In genomic region chr7:130918129-130919052, GRCh38 we compare ENCODE assay signal across 11 cellular contexts.
DNase-seq lines count a peak whose midpoint lies in the region; ATAC-seq and TF ChIP-seq lines count a peak whose summit lies in the region.
"Had no signal": no experiment of that assay in that cellular context is flagged by ENCODE, and none has a peak within 500 bp of the region (broad histone marks: within the 10 kb centered on the region; RNA-seq: fewer than 3 reads in every experiment).

No MANE protein-coding gene starts in this region.

- H3K9ac ChIP-seq in colonic mucosa (ENCODE audit: low read depth in 2 of 2, low read length in 2 of 2) = peak overlapping the region in 1 of 2 donors; percentile 83

- H3K36me3 Mint-ChIP-seq in Calu3 (ENCODE audit: insufficient read depth, unreplicated experiment) = peaks cover 89% of the 10 kb centered on the region

- H3K4me1 Mint-ChIP-seq in Calu3 (ENCODE audit: low read depth, unreplicated experiment) = peaks cover 78% of the 10 kb centered on the region

- CTCF ChIA-PET in Calu3 (lab: Charles Lee) = interaction anchor here (0.6 to 1.2 kb wide), 6 partner anchors 10 to 52 kb away, joined by 3 to 6 read pairs (median 4); no protein-coding TSS in a partner anchor

- H3K4me1 ChIP-seq in Peyer's patch (peaks cover 0 to 95% (median 18%) of the 10 kb centered on the region in 4 donors), colonic mucosa (peaks cover 12% of the 10 kb centered on the region), psoas muscle (peaks cover 97% of the 10 kb centered on the region)

- H3K27ac Mint-ChIP-seq in Calu3 (ENCODE audit: unreplicated experiment) = peak overlapping the region; percentile 97

- H3K9me3 ChIP-seq in Peyer's patch (no peaks in the 10 kb centered on the region), colonic mucosa (no peaks in the 10 kb centered on the region), psoas muscle (no peaks in the 10 kb centered on the region)
- H3K9me3 ChIP-seq: adrenal gland had no signal

- H3K9me3 Mint-ChIP-seq in Calu3 (ENCODE audit: low read depth, unreplicated experiment) = no peaks in the 10 kb centered on the region

- H3K4me3 ChIP-seq in Peyer's patch (peak overlapping the region in 1 of 4 donors; percentile 10), colonic mucosa (peak overlapping the region; percentile 5), psoas muscle (peak overlapping the region; percentile 8)
- H3K4me3 ChIP-seq: adrenal gland had no signal

- H3K36me3 ChIP-seq in Peyer's patch (no peaks in the 10 kb centered on the region), colonic mucosa (no peaks in the 10 kb centered on the region), psoas muscle (ENCODE audit: insufficient read depth in 1 of 2, low read depth in 1 of 2) (peaks cover 0 to 13% of the 10 kb centered on the region in 2 donors)
- H3K36me3 ChIP-seq: adrenal gland had no signal

- peak in 3 of 4 donors; percentile 9 to 34 (median 21) for ATAC-seq in psoas muscle
- ATAC-seq in GM19035 (IDR thresholded peaks at IDR 0.05; ENCODE audit: unreplicated experiment) = no peak

- H3K27ac ChIP-seq in Peyer's patch = peak overlapping the region; percentile 19 to 88 (median 82)
- H3K27ac ChIP-seq in colonic mucosa = peak overlapping the region; percentile 95
- H3K27ac ChIP-seq in psoas muscle = peak overlapping the region; percentile 94

- H3K4me3 Mint-ChIP-seq in Calu3 (ENCODE audit: low read depth, unreplicated experiment) = peak overlapping the region; percentile 61

- WGBS in psoas muscle, 3 donors = 63 to 90% (median 67%) methylated on average over 11 of the region's 11 CpGs

- TF ChIP-seq POLR2A in Peyer's patch (IDR thresholded peaks at IDR 0.05) = peak in 1 of 2 donors; percentile 30

- H3K27me3 ChIP-seq in Peyer's patch (no peaks in the 10 kb centered on the region), colonic mucosa (no peaks in the 10 kb centered on the region), psoas muscle (ENCODE audit: insufficient read depth in 3 of 3, low read length in 2 of 3) (no peaks in the 10 kb centered on the region)
- H3K27me3 ChIP-seq: adrenal gland had no signal

- no TSS peak for BruUV-seq in Calu3 (replicated peaks; lab: Mats Ljungman, UMichigan)

- TF ChIP-seq CTCF in Calu3 (IDR thresholded peaks at IDR 0.05; ENCODE audit: unreplicated experiment) (no peak), Peyer's patch (IDR thresholded peaks at IDR 0.05) (no peak), colonic mucosa (IDR thresholded peaks at IDR 0.05) (no peak), psoas muscle (IDR thresholded peaks at IDR 0.05) (no peak)

- no peaks in the 10 kb centered on the region for H3K27me3 Mint-ChIP-seq in Calu3 (ENCODE audit: unreplicated experiment)

- DNase-seq in Calu3 (no peak), Peyer's patch (no peak), colonic mucosa (no peak), psoas muscle (no peak), AML-193 (lab: John Stamatoyannopoulos, UW) (no peak), glomerular visceral epithelial cell (ENCODE audit: extremely low spot score) (no peak), HUDEP-2 (lab: John Stamatoyannopoulos, UW; ENCODE audit: unreplicated experiment in 76 of 76) (no peak)
- DNase-seq: GF-D8, GOT3 had no signal

- intact Hi-C loops in Calu3 (cut with micrococcal nuclease; ENCODE audit: unreplicated experiment) (no loop called here), colonic mucosa (cut with DNase I) (no loop called here), psoas muscle (cut with DNase I) (no loop called here)
